In the genomic region with DNA sequence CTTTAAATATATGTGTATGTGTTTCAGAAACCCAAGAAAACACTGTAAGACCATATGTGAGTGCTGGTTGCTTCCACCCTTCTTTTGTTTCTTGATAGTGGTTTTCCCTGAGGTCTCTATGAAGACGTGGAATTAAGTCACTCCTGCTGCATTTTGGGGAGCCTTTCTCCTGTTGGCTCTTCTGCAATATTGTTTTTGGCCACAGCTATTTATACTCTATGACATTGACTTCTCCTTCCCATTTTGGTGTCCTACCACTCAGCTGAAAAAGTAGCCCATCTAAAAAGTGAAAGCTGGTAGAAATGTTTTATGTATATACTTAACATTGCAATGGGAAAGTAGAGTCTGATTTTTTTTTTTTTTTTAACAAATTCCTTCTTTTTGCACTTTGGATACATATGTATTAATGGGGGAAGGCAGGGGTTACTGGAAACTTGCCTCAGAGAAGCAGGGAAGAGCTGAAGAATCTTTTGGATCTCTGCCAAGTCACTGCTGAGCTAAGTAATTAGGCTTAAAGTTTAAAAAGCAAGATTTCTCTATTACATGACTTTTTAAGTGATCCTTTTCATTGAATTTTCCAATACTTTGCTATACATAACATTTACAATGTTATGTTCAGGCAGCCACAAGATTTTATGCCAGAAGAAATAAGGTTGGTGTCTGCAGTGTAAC, we compare ENCODE assay signal across 1 cellular context.
TF ChIP-seq lines count a peak whose summit lies in the region.

No MANE protein-coding gene starts in this region.

TF ChIP-seq in IMR-90, 13 proteins besides CTCF, POLR2A, EP300 and RAD21 (continued from another document):
- TF ChIP-seq CEBPB (IDR thresholded peaks at IDR 0.05; ENCODE audit: low read depth, low read length) = no peak
- TF ChIP-seq FOS (IDR thresholded peaks at IDR 0.05; ENCODE audit: low read depth, low read length) = no peak
- no peak for TF ChIP-seq MAFK (IDR thresholded peaks at IDR 0.05; ENCODE audit: low read depth, low read length)
